Comparison of ENCODE assay signal across 9 cellular contexts in the genomic region with DNA sequence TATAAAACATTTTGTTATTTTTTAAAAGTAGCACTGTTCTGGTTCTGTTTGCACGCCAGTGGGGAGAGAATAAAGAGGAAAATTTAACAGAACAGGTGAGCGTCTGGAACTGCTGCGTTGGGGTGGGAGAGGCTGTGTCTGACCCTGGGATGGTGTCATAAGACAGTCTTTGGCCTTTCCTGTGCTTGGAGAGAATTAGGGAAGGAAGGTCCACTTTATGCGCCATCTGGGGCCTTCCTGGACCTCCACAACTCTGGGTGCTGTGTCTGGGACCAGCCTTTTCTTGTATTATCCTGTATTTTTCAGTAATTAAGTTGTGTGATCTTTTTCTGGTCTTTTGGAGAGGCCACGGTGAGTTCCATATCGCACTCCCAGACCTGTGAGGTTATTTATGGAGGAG. TPM values are rescaled to one million over a fixed set of nuclear protein-coding genes. Genes with fewer than 3 reads are reported as not detected.
A peak's percentile ranks its signal among the peaks of the same experiment; 100 is the strongest.
DNase-seq lines count a peak whose midpoint lies in the region; ATAC-seq, FAIRE-seq and TF ChIP-seq lines count a peak whose summit lies in the region.
"Had no signal": no experiment of that assay in that cellular context is flagged by ENCODE, and none has a peak within 500 bp of the region (broad histone marks: within the 10 kb centered on the region; RNA-seq: fewer than 3 reads in every experiment).

No MANE protein-coding gene starts in this region.

- peak overlapping the region; percentile 58 for H3K4me3 Mint-ChIP-seq in astrocyte (ENCODE audit: unreplicated experiment)

- DNase-seq in left ventricle myocardium inferior (no peak), cardiac septum (ENCODE audit: low spot score) (no peak), astrocyte (ENCODE audit: low read depth) (no peak), DMS53 (lab: John Stamatoyannopoulos, UW) (no peak)
- no peak for DNase-seq in stimulated activated CD4-positive, alpha-beta T cell treated with anti-CD3 and anti-CD28 coated beads, Interleukin-4, amount 100 ng/mL, for 1 hour

- ATAC-seq in GM21825 (IDR thresholded peaks at IDR 0.05; ENCODE audit: unreplicated experiment): no peak

- no peak overlapping the region for H2AFZ ChIP-seq in astrocyte (ENCODE audit: low read depth, low read length)

- no peaks in the 10 kb centered on the region for H3K27me3 ChIP-seq in left ventricle myocardium inferior (ENCODE audit: low read depth)
- no peaks in the 10 kb centered on the region for H3K27me3 ChIP-seq in astrocyte (ENCODE audit: insufficient read depth, low read length)

- peaks cover 23% of the 10 kb centered on the region for H3K4me1 Mint-ChIP-seq in astrocyte (ENCODE audit: low read depth, unreplicated experiment)

- 69 to 80% methylated on average over 3 to 4 of the region's 6 CpGs for WGBS in mesodermal cell (ENCODE audit: insufficient coverage in 2 of 2), 2 experiments
- WGBS in urinary bladder: 61% methylated on average over 6 of the region's 6 CpGs

- peak overlapping the region; percentile 97 for H3K4me2 ChIP-seq in astrocyte (ENCODE audit: low read length)

- H3K4me3 ChIP-seq in left ventricle myocardium inferior (peak overlapping the region; percentile 93), astrocyte (ENCODE audit: insufficient read depth, low read depth, low read length) (peak overlapping the region; percentile 82), mesodermal cell (ENCODE audit: extremely low read depth, insufficient read depth, low read length, poor library complexity, severe bottlenecking) (peak overlapping the region; percentile 87), urinary bladder (ENCODE audit: low read depth, low read length) (no peak overlapping the region)

- H3K27me3 Mint-ChIP-seq in astrocyte (ENCODE audit: low read depth, unreplicated experiment): peaks cover 14% of the 10 kb centered on the region

- H3K36me3 ChIP-seq in left ventricle myocardium inferior: peaks cover 8% of the 10 kb centered on the region
- H3K36me3 ChIP-seq in astrocyte (ENCODE audit: insufficient read depth, low read length): no peaks in the 10 kb centered on the region
- peaks cover 16% of the 10 kb centered on the region for H3K36me3 ChIP-seq in mesodermal cell (ENCODE audit: control insufficient read depth, insufficient read depth, low read length)
- no peaks in the 10 kb centered on the region for H3K36me3 ChIP-seq in urinary bladder (ENCODE audit: insufficient read depth)

- peaks cover 34% of the 10 kb centered on the region for H3K79me2 ChIP-seq in astrocyte (ENCODE audit: insufficient read depth, low read length)

- intact Hi-C loops in left ventricle myocardium inferior (cut with micrococcal nuclease) (loop anchor here (10.0 kb wide), 1 partner anchor 836 kb away; no protein-coding TSS in a partner anchor), cardiac septum (cut with DNase I) (loop anchor here (1.0 to 5.0 kb wide), 3 partner anchors 23 to 313 kb away; no protein-coding TSS in a partner anchor)

- no peaks in the 10 kb centered on the region for H3K36me3 Mint-ChIP-seq in astrocyte (ENCODE audit: low read depth, unreplicated experiment)

- no peak for FAIRE-seq in astrocyte (lab: Jason Lieb, UNC)

- H3K9ac ChIP-seq in astrocyte (ENCODE audit: low read length): peak overlapping the region; percentile 83

- no peak overlapping the region for H3K27ac Mint-ChIP-seq in astrocyte (ENCODE audit: unreplicated experiment)

- H3K4me1 ChIP-seq in left ventricle myocardium inferior (peaks cover 70% of the 10 kb centered on the region), astrocyte (ENCODE audit: insufficient read depth, low read length) (peaks cover 42% of the 10 kb centered on the region), mesodermal cell (ENCODE audit: control insufficient read depth, insufficient read depth, low read length, poor library complexity, severe bottlenecking) (peaks cover 5% of the 10 kb centered on the region), urinary bladder (ENCODE audit: insufficient read depth) (no peaks in the 10 kb centered on the region)

- peak overlapping the region; percentile 97 for H3K27ac ChIP-seq in left ventricle myocardium inferior (replicated peaks)
- H3K27ac ChIP-seq in astrocyte (ENCODE audit: low read depth, low read length): no peak overlapping the region
- peak overlapping the region; percentile 91 for H3K27ac ChIP-seq in mesodermal cell (ENCODE audit: low read depth, low read length, severe bottlenecking)
- H3K27ac ChIP-seq in urinary bladder (ENCODE audit: low read depth): peak overlapping the region; percentile 24

- H3K9me3 Mint-ChIP-seq in astrocyte (ENCODE audit: unreplicated experiment): no peaks in the 10 kb centered on the region

- TF ChIP-seq CTCF in left ventricle myocardium inferior (IDR thresholded peaks at IDR 0.05; ENCODE audit: borderline replicate concordance) (no peak), astrocyte (IDR thresholded peaks at IDR 0.05; ENCODE audit: insufficient read depth, low read depth, low read length) (no peak)

- H4K20me1 ChIP-seq in astrocyte (ENCODE audit: insufficient read depth, low read length): peaks cover 41% of the 10 kb centered on the region

- H3K9me3 ChIP-seq in left ventricle myocardium inferior (replicated peaks) (no peaks in the 10 kb centered on the region), astrocyte (ENCODE audit: insufficient read depth, low read depth, low read length) (no peaks in the 10 kb centered on the region), mesodermal cell (ENCODE audit: control insufficient read depth, low read length) (no peaks in the 10 kb centered on the region)
- H3K9me3 ChIP-seq: Caco-2 had no signal

RNA-seq across cellular contexts. Expression of gene FAM43A, which starts 3.3 kb away (rescaled TPM):
- total RNA-seq in left ventricle myocardium inferior (18.0 TPM), cardiac septum (33.9 TPM), astrocyte (6.0 and 7.6 TPM in 2 replicates), urinary bladder (22.4 TPM)
- polyA plus RNA-seq in mesodermal cell (2013, experiment 1 of 2): 25.7 TPM
- polyA plus RNA-seq in mesodermal cell (2013, experiment 2 of 2): 21.7 TPM
- 28.5 TPM for polyA plus RNA-seq in urinary bladder

RNA-seq across cellular contexts. Expression of gene LSG1, which starts 17.0 kb away (rescaled TPM):
- total RNA-seq in left ventricle myocardium inferior (23.4 TPM), cardiac septum (21.3 TPM), astrocyte (32.3 and 38.4 TPM in 2 replicates), urinary bladder (44.1 TPM)
- polyA plus RNA-seq in mesodermal cell (2013, experiment 1 of 2): 18.1 TPM
- 19.1 TPM for polyA plus RNA-seq in mesodermal cell (2013, experiment 2 of 2)
- polyA plus RNA-seq in urinary bladder: 19.7 TPM

RNA-seq across cellular contexts. Expression of gene TMEM44, which starts 55.7 kb away (rescaled TPM):
- total RNA-seq in left ventricle myocardium inferior (7.5 TPM), cardiac septum (5.7 TPM), astrocyte (9.8 and 10.5 TPM in 2 replicates), urinary bladder (11.7 TPM)
- 16.7 TPM for polyA plus RNA-seq in mesodermal cell (2013, experiment 1 of 2)
- 12.4 TPM for polyA plus RNA-seq in mesodermal cell (2013, experiment 2 of 2)
- 8.0 TPM for polyA plus RNA-seq in urinary bladder
